In genomic region chr18:21682276-21683051, GRCh38 we compare ENCODE assay signal across 8 cellular contexts. TPM values are rescaled to one million over a fixed set of nuclear protein-coding genes. Genes with fewer than 3 reads are reported as not detected.
DNase-seq lines count a peak whose midpoint lies in the region; ATAC-seq, FAIRE-seq and TF ChIP-seq lines count a peak whose summit lies in the region.

No MANE protein-coding gene starts in this region.

- intact Hi-C loops in natural killer cell (cut with micrococcal nuclease), result loop anchor here (1.0 kb wide), 1 partner anchor 59 kb away; no protein-coding TSS in a partner anchor

- peak overlapping the region; percentile 48 for H3K4me3 ChIP-seq in GM06990 (replicated peaks; ENCODE audit: low read depth, low read length)
- H3K4me3 ChIP-seq in HFF-Myc (replicated peaks; ENCODE audit: low read depth, low read length), result peak overlapping the region; percentile 25
- H3K4me3 ChIP-seq in SJSA1, result peak overlapping the region; percentile 31

- no peak overlapping the region for H3K4me3 Mint-ChIP-seq in natural killer cell

- no peaks in the 10 kb centered on the region for H3K9me3 Mint-ChIP-seq in natural killer cell

- TF ChIP-seq CTCF in GM06990 (IDR thresholded peaks at IDR 0.05; ENCODE audit: insufficient read depth, low read length, poor library complexity, severe bottlenecking) (no peak), HFF-Myc (IDR thresholded peaks at IDR 0.05; ENCODE audit: low read depth, low read length, missing control alignments) (no peak), natural killer cell (IDR thresholded peaks at IDR 0.05) (no peak), D721Med (IDR thresholded peaks at IDR 0.05; ENCODE audit: insufficient read depth, missing control alignments) (no peak)

- peak; percentile 82 to 92 (median 91) for ATAC-seq in natural killer cell

- no peak for FAIRE-seq in D721Med (lab: Jason Lieb, UNC)

- DNase-seq in GM06990 (ENCODE audit: extremely low read depth, insufficient read length), result peak; percentile 61
- no peak for DNase-seq in HFF-Myc (ENCODE audit: extremely low read depth, low read depth)
- DNase-seq in SJSA1 (ENCODE audit: low read depth in 1 of 2, low spot score in 2 of 2), result peak in 1 of 2 experiments; percentile 56
- peak; percentile 56 for DNase-seq in epidermal melanocyte (ENCODE audit: insufficient read length, low spot score)
- peak; percentile 26 for DNase-seq in natural killer cell
- DNase-seq in ecto neural progenitor cell (ENCODE audit: low spot score), result no peak
- no peak for DNase-seq in OCI-M2 (lab: John Stamatoyannopoulos, UW; ENCODE audit: unreplicated experiment)
- no peak for DNase-seq in D721Med (ENCODE audit: insufficient read length, low spot score)

- no peaks in the 10 kb centered on the region for H3K36me3 ChIP-seq in GM06990 (ENCODE audit: control insufficient read depth, insufficient read depth, low read length)
- H3K36me3 ChIP-seq in SJSA1, result peaks cover 8% of the 10 kb centered on the region; the same call in 1 of the 2 replicates

- no peaks in the 10 kb centered on the region for H3K36me3 Mint-ChIP-seq in natural killer cell

- peak overlapping the region; percentile 63 for H3K27ac ChIP-seq in SJSA1

- peaks cover 10% of the 10 kb centered on the region; the same call in 1 of the 2 replicates for H3K4me1 ChIP-seq in SJSA1 (replicated peaks)

- H3K4me1 Mint-ChIP-seq in natural killer cell, result peaks cover 0 to 4% of the 10 kb centered on the region in 2 donors

- no peaks in the 10 kb centered on the region for H3K27me3 Mint-ChIP-seq in natural killer cell (ENCODE audit: low read depth in 2 of 2)

- H3K27ac Mint-ChIP-seq in natural killer cell, result no peak overlapping the region

- no peaks in the 10 kb centered on the region for H3K9me3 ChIP-seq in SJSA1 (replicated peaks)

- no peaks in the 10 kb centered on the region for H3K27me3 ChIP-seq in GM06990 (replicated peaks; ENCODE audit: control insufficient read depth, insufficient read depth, low read length)
- no peaks in the 10 kb centered on the region for H3K27me3 ChIP-seq in SJSA1 (replicated peaks)

RNA-seq across cellular contexts. Expression of gene ABHD3, which starts 22.1 kb away (rescaled TPM):
- total RNA-seq in SJSA1 (2014; rRNA removed; shearing (Covaris generic)), result 21.9 and 36.7 TPM in 2 replicates
- total RNA-seq in natural killer cell, result 10 to 100 TPM; 39.9 to 47.3 (median 45.0) TPM

RNA-seq across cellular contexts. Expression of gene MIB1, which starts 58.1 kb away (rescaled TPM):
- total RNA-seq in SJSA1 (2014; rRNA removed; shearing (Covaris generic)), result 53.0 and 65.4 TPM in 2 replicates
- total RNA-seq in natural killer cell, result 10 to 100 TPM; 27.5 to 38.4 (median 35.6) TPM

Comparison
In these comparisons a context has a peak if more than half of its experiments do, and no peak if none do; other contexts are left out.
1. DNase-seq: peak in GM06990 (single experiment), epidermal melanocyte (single experiment) and natural killer cell (single experiment); none in HFF-Myc (single experiment), ecto neural progenitor cell (single experiment), OCI-M2 (single experiment) and D721Med (single experiment).
2. Peak in every context shown above with its lines, with median percentiles within 50 percentile points of each other: H3K4me3 ChIP-seq.